In genomic region chr3:131216801-131217200, GRCh38 we compare ENCODE assay signal across 8 cellular contexts.
DNase-seq lines count a peak whose midpoint lies in the region; ATAC-seq, FAIRE-seq and TF ChIP-seq lines count a peak whose summit lies in the region.

No MANE protein-coding gene starts in this region.

- H4K20me1 ChIP-seq in fibroblast of lung (ENCODE audit: control insufficient read depth, extremely low read depth, insufficient read depth, low read length), result no peaks in the 10 kb centered on the region

- TF ChIP-seq POLR2A in H54 (IDR thresholded peaks at IDR 0.05; ENCODE audit: low read depth, low read length), result no peak

- peaks cover 6 to 11% of the 10 kb centered on the region in 2 donors for H3K27me3 Mint-ChIP-seq in CD8-positive, alpha-beta memory T cell

- H3K36me3 ChIP-seq in Panc1 (ENCODE audit: control insufficient read depth, insufficient read depth, low read length) (no peaks in the 10 kb centered on the region), fibroblast of lung (ENCODE audit: control insufficient read depth, insufficient read depth, low read length) (no peaks in the 10 kb centered on the region), parathyroid adenoma (ENCODE audit: control insufficient read depth, insufficient read depth, low read length) (no peaks in the 10 kb centered on the region)
- no peaks in the 10 kb centered on the region for H3K36me3 ChIP-seq in CD8-positive, alpha-beta memory T cell (ENCODE audit: insufficient read depth, low read length)

- no peak overlapping the region for H3K4me2 ChIP-seq in fibroblast of lung (ENCODE audit: extremely low read depth, insufficient read depth, low read length)
- no peak overlapping the region for H3K4me2 ChIP-seq in parathyroid adenoma (ENCODE audit: low read length)

- in situ Hi-C loops in Panc1 (cut with HindIII; ENCODE audit: low pct_unique_long_range_greater_than_20kb, low sequenced_read_pairs), result no loop called here

- POLR2A ChIA-PET in Panc1 (lab: Charles Lee), result no interaction called here
- POLR2A ChIA-PET in CD8-positive, alpha-beta memory T cell (lab: Charles Lee), result no interaction called here

- BruUV-seq in Panc1 (replicated peaks; lab: Mats Ljungman, UMichigan), result no TSS peak

- H3K27ac ChIP-seq in Panc1 (ENCODE audit: low read length), result peak overlapping the region; percentile 5; the same call in 1 of the 2 replicates
- H3K27ac ChIP-seq in fibroblast of lung (ENCODE audit: insufficient read depth, low read length), result no peak overlapping the region
- no peak overlapping the region for H3K27ac ChIP-seq in parathyroid adenoma
- H3K27ac ChIP-seq in CD8-positive, alpha-beta memory T cell (ENCODE audit: low read depth, low read length), result no peak overlapping the region

- H3K4me3 ChIP-seq in Panc1 (ENCODE audit: low read depth in 2 of 2, low read length in 2 of 2) (no peak overlapping the region), fibroblast of lung (replicated peaks in 1 of 4; ENCODE audit: control extremely low read depth in 1 of 4, insufficient read depth in 1 of 4, low read depth in 3 of 4, low read length in 4 of 4) (no peak overlapping the region), parathyroid adenoma (ENCODE audit: low read depth, low read length) (no peak overlapping the region)
- no peak overlapping the region for H3K4me3 ChIP-seq in CD8-positive, alpha-beta memory T cell (ENCODE audit: low read length)

- H3K9me3 ChIP-seq in Panc1 (ENCODE audit: control insufficient read depth, insufficient read depth, low read depth, low read length) (no peaks in the 10 kb centered on the region), fibroblast of lung (ENCODE audit: control insufficient read depth, insufficient read depth, low read depth, low read length) (no peaks in the 10 kb centered on the region), parathyroid adenoma (ENCODE audit: control insufficient read depth, low read length) (no peaks in the 10 kb centered on the region)
- H3K9me3 ChIP-seq in CD8-positive, alpha-beta memory T cell (ENCODE audit: low read length), result no peaks in the 10 kb centered on the region

- intact Hi-C loops in Panc1 (cut with micrococcal nuclease; ENCODE audit: unreplicated experiment), result no loop called here

- peak; percentile 97 for FAIRE-seq in H54 (lab: Jason Lieb, UNC)

- no peaks in the 10 kb centered on the region for H3K79me2 ChIP-seq in fibroblast of lung (ENCODE audit: control insufficient read depth, insufficient read depth, low read length)
- H3K79me2 ChIP-seq in parathyroid adenoma, result no peaks in the 10 kb centered on the region

- ATAC-seq in Panc1 (peak; percentile 91), HG03139 (IDR thresholded peaks at IDR 0.05; ENCODE audit: unreplicated experiment) (no peak)

- no peak overlapping the region for H2AFZ ChIP-seq in fibroblast of lung (ENCODE audit: low read length)
- H2AFZ ChIP-seq in parathyroid adenoma, result peak overlapping the region; percentile 31

- H3K9me3 Mint-ChIP-seq in CD8-positive, alpha-beta memory T cell, result peaks cover 0 to 5% (median 0%) of the 10 kb centered on the region in 5 donors

- no peaks in the 10 kb centered on the region for H3K27me3 ChIP-seq in Panc1 (ENCODE audit: control insufficient read depth, insufficient read depth, low read length)
- H3K27me3 ChIP-seq in fibroblast of lung (ENCODE audit: control insufficient read depth, insufficient read depth, low read length), result no peaks in the 10 kb centered on the region
- H3K27me3 ChIP-seq in parathyroid adenoma (ENCODE audit: control insufficient read depth, insufficient read depth, low read length), result no peaks in the 10 kb centered on the region
- H3K27me3 ChIP-seq in CD8-positive, alpha-beta memory T cell (ENCODE audit: insufficient read depth, low read length, poor library complexity, severe bottlenecking), result no peaks in the 10 kb centered on the region

- no peak overlapping the region for H3K4me3 Mint-ChIP-seq in CD8-positive, alpha-beta memory T cell

- H3K4me1 ChIP-seq in Panc1 (ENCODE audit: control insufficient read depth, insufficient read depth, low read length) (peaks cover 18% of the 10 kb centered on the region; the same call in 1 of the 2 replicates), fibroblast of lung (ENCODE audit: control insufficient read depth, extremely low read depth, insufficient read depth, low read length) (no peaks in the 10 kb centered on the region), parathyroid adenoma (peaks cover 6% of the 10 kb centered on the region)
- no peaks in the 10 kb centered on the region for H3K4me1 ChIP-seq in CD8-positive, alpha-beta memory T cell (ENCODE audit: insufficient read depth, low read length)

- no peak for TF ChIP-seq CTCF in Panc1 (IDR thresholded peaks at IDR 0.05)
- TF ChIP-seq CTCF in fibroblast of lung (conservative IDR thresholded peaks at IDR 0.05 in 1 of 2, IDR thresholded peaks at IDR 0.05 in 1 of 2; ENCODE audit: low read depth in 1 of 2, low read length in 2 of 2), result no peak
- no peak for TF ChIP-seq CTCF in parathyroid adenoma (IDR thresholded peaks at IDR 0.05)

- no peaks in the 10 kb centered on the region for H3K4me1 Mint-ChIP-seq in CD8-positive, alpha-beta memory T cell

- H3K36me3 Mint-ChIP-seq in CD8-positive, alpha-beta memory T cell, result peaks cover 0 to 16% (median under 1%) of the 10 kb centered on the region in 3 donors

- DNase-seq in H54 (ENCODE audit: insufficient read length, low spot score) (peak; percentile 42), Panc1 (ENCODE audit: low read depth, low spot score) (no peak), fibroblast of lung (ENCODE audit: low read depth in 2 of 2) (peak; percentile 74 to 88), KG1 (lab: John Stamatoyannopoulos, UW) (no peak)
- DNase-seq in stimulated activated CD4-positive, alpha-beta T cell treated with anti-CD3 and anti-CD28 coated beads, Interleukin-4, amount 100 ng/mL, for 24 hours, result no peak
- DNase-seq in CD8-positive, alpha-beta memory T cell, result no peak

- CTCF ChIA-PET in Panc1 (lab: Charles Lee), result no interaction called here
- CTCF ChIA-PET in CD8-positive, alpha-beta memory T cell (lab: Charles Lee), result no interaction called here

- H3K9ac ChIP-seq in fibroblast of lung (ENCODE audit: insufficient read depth, low read length) (no peak overlapping the region), parathyroid adenoma (no peak overlapping the region)

- no peak overlapping the region for H3K27ac Mint-ChIP-seq in CD8-positive, alpha-beta memory T cell

Comparison
In these comparisons a context has a peak if more than half of its experiments do, and no peak if none do; other contexts are left out.
1. DNase-seq: peak in H54 (single experiment) and fibroblast of lung (2 of 2); none in Panc1 (single experiment), stimulated activated CD4-positive, alpha-beta T cell treated with anti-CD3 and anti-CD28 coated beads, Interleukin-4, amount 100 ng/mL, for 24 hours (single experiment), CD8-positive, alpha-beta memory T cell (0 of 5) and KG1 (single experiment).